Comparison of ENCODE assay signal across 11 cellular contexts in the genomic region with DNA sequence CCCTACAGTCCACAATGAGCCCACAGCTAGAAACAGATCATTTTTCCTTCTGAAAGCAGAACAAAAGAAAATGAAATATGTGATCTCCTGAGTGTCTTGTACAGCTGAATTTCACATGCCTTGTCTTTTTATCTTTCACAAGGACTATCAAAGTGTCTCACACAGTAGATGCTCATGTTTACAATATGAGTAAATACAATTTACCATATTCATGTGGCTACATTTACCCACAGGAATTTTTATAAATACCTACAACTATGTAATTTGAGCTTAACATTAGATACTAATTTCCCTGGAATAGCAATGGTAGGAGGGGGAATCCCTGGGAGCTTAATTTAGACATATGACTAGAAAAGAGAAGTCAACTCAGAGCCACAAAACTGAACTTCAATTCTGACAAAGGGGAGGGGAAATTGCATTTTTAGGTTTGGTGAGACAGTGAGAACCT.
A peak's percentile ranks its signal among the peaks of the same experiment; 100 is the strongest.
DNase-seq lines count a peak whose midpoint lies in the region; ATAC-seq and TF ChIP-seq lines count a peak whose summit lies in the region.
"Had no signal": no experiment of that assay in that cellular context is flagged by ENCODE, and none has a peak within 500 bp of the region (broad histone marks: within the 10 kb centered on the region; RNA-seq: fewer than 3 reads in every experiment).

No MANE protein-coding gene starts in this region.

- no peak overlapping the region for H2AK5ac ChIP-seq in mesenchymal stem cell (ENCODE audit: low read length, severe bottlenecking)

- no peak overlapping the region for H3K23ac ChIP-seq in mesenchymal stem cell (ENCODE audit: low read length in 2 of 2)

- intact Hi-C loops in lower lobe of right lung (cut with DNase I) = no loop called here

- H3K4ac ChIP-seq in mesenchymal stem cell (ENCODE audit: low read depth in 1 of 2, low read length in 2 of 2) = no peak overlapping the region

- no peak overlapping the region for H3K9ac ChIP-seq in Karpas-422 (ENCODE audit: low read length)
- H3K9ac ChIP-seq in mesenchymal stem cell (ENCODE audit: low read length) = peak overlapping the region; percentile 91
- H3K9ac ChIP-seq: parathyroid adenoma had no signal

- no peaks in the 10 kb centered on the region for H3K4me1 Mint-ChIP-seq in activated T-cell treated with anti-CD3 and anti-CD28 coated beads, Interleukin-2, amount 50 U/mL, for 24 hours (ENCODE audit: low read depth)

- H3K4me3 Mint-ChIP-seq in activated T-cell treated with anti-CD3 and anti-CD28 coated beads, Interleukin-2, amount 50 U/mL, for 24 hours = no peak overlapping the region

- H4K91ac ChIP-seq in mesenchymal stem cell (ENCODE audit: low read length) = no peak overlapping the region

- no peak overlapping the region for H3K14ac ChIP-seq in mesenchymal stem cell (ENCODE audit: low read length in 2 of 2)

- H3K36me3 ChIP-seq in Karpas-422 (ENCODE audit: insufficient read depth, low read length) (no peaks in the 10 kb centered on the region), mesenchymal stem cell (ENCODE audit: control insufficient read depth in 1 of 2, insufficient read depth in 2 of 2, low read depth in 1 of 2, low read length in 2 of 2) (no peaks in the 10 kb centered on the region), lower lobe of right lung (no peaks in the 10 kb centered on the region)

- no peaks in the 10 kb centered on the region for H4K20me1 ChIP-seq in Karpas-422 (ENCODE audit: insufficient read depth, low read depth, low read length)

- H2AFZ ChIP-seq in Karpas-422 (ENCODE audit: low read length) (no peak overlapping the region), mesenchymal stem cell (ENCODE audit: low read depth, low read length) (no peak overlapping the region)
- H2AFZ ChIP-seq: parathyroid adenoma had no signal

- H3K18ac ChIP-seq in mesenchymal stem cell (ENCODE audit: low read depth in 1 of 2, low read length in 2 of 2) = no peak overlapping the region

- H3K4me1 ChIP-seq in Karpas-422 (ENCODE audit: low read length) (no peaks in the 10 kb centered on the region), mesenchymal stem cell (ENCODE audit: control insufficient read depth, insufficient read depth, low read depth, low read length) (peaks cover 5% of the 10 kb centered on the region), lower lobe of right lung (no peaks in the 10 kb centered on the region)
- H3K4me1 ChIP-seq: parathyroid adenoma had no signal

- no peak overlapping the region for H3K27ac Mint-ChIP-seq in activated T-cell treated with anti-CD3 and anti-CD28 coated beads, Interleukin-2, amount 50 U/mL, for 24 hours

- H2BK15ac ChIP-seq in mesenchymal stem cell (ENCODE audit: low read depth, poor library complexity, severe bottlenecking) = no peak overlapping the region

- H3K4me3 ChIP-seq in Karpas-422 (ENCODE audit: low read length) = no peak overlapping the region
- no peak overlapping the region for H3K4me3 ChIP-seq in mesenchymal stem cell (ENCODE audit: insufficient read depth in 1 of 2, low read depth in 1 of 2, low read length in 2 of 2)
- H3K4me3 ChIP-seq in lower lobe of right lung = no peak overlapping the region

- ATAC-seq in GM18858 (IDR thresholded peaks at IDR 0.05; ENCODE audit: unreplicated experiment) = peak; percentile 67
- ATAC-seq in HG02571 (IDR thresholded peaks at IDR 0.05; ENCODE audit: unreplicated experiment) = peak; percentile 42
- ATAC-seq in lower lobe of right lung = no peak

- H3K27ac ChIP-seq in Karpas-422 (ENCODE audit: low read length) (no peak overlapping the region), mesenchymal stem cell (ENCODE audit: low read length, poor library complexity, severe bottlenecking) (peak overlapping the region; percentile 60), lower lobe of right lung (no peak overlapping the region)
- H3K27ac ChIP-seq: parathyroid adenoma had no signal

- DNase-seq in Karpas-422 (peak; percentile 28), mesenchymal stem cell (no peak), lower lobe of right lung (no peak), nucleus accumbens (lab: John Stamatoyannopoulos, UW) (no peak)
- DNase-seq in NK-92 treated with Interleukin-12 subunit alpha and Interleukin-12 subunit beta, amount 100 ng/mL, for 24 hours (lab: John Stamatoyannopoulos, UW) = no peak
- DNase-seq in activated T-cell treated with anti-CD3 and anti-CD28 coated beads, Interleukin-2, amount 50 U/mL, for 24 hours = no peak
- DNase-seq: activated CD8-positive, alpha-beta memory T cell treated with anti-CD3 and anti-CD28 coated beads for 24 hours; NCI-H2227 treated with DMSO at 0.1 percent for 48 hours had no signal

- H2BK12ac ChIP-seq in mesenchymal stem cell (ENCODE audit: low read length in 2 of 2) = no peak overlapping the region

- no peaks in the 10 kb centered on the region for H3K9me3 Mint-ChIP-seq in activated T-cell treated with anti-CD3 and anti-CD28 coated beads, Interleukin-2, amount 50 U/mL, for 24 hours

- H2BK120ac ChIP-seq in mesenchymal stem cell (ENCODE audit: low read depth, low read length) = no peak overlapping the region

- H3K79me1 ChIP-seq in mesenchymal stem cell (replicated peaks; ENCODE audit: low read length, poor library complexity, severe bottlenecking) = no peaks in the 10 kb centered on the region

- H3K9me2 ChIP-seq in Karpas-422 (replicated peaks; ENCODE audit: insufficient read depth, low read length) = no peaks in the 10 kb centered on the region

- H3K9me3 ChIP-seq in Karpas-422 (ENCODE audit: low read length) (no peaks in the 10 kb centered on the region), mesenchymal stem cell (ENCODE audit: control insufficient read depth, low read length) (no peaks in the 10 kb centered on the region), lower lobe of right lung (no peaks in the 10 kb centered on the region)

- H2BK5ac ChIP-seq in mesenchymal stem cell (ENCODE audit: low read depth, low read length, poor library complexity, severe bottlenecking) = no peak overlapping the region

- no peaks in the 10 kb centered on the region for H3K27me3 ChIP-seq in Karpas-422 (ENCODE audit: low read length)
- no peaks in the 10 kb centered on the region for H3K27me3 ChIP-seq in mesenchymal stem cell (ENCODE audit: control insufficient read depth in 1 of 2, insufficient read depth in 1 of 2, low read length in 2 of 2)
- H3K27me3 ChIP-seq in lower lobe of right lung (ENCODE audit: low read depth) = no peaks in the 10 kb centered on the region

- no peaks in the 10 kb centered on the region for H3K36me3 Mint-ChIP-seq in activated T-cell treated with anti-CD3 and anti-CD28 coated beads, Interleukin-2, amount 50 U/mL, for 24 hours (ENCODE audit: low read depth)

- no peak for TF ChIP-seq CTCF in lower lobe of right lung (IDR thresholded peaks at IDR 0.05)

- H3K27me3 Mint-ChIP-seq in activated T-cell treated with anti-CD3 and anti-CD28 coated beads, Interleukin-2, amount 50 U/mL, for 24 hours = no peaks in the 10 kb centered on the region

- no peak overlapping the region for H4K8ac ChIP-seq in mesenchymal stem cell (ENCODE audit: low read length)

- H3K4me2 ChIP-seq in Karpas-422 (ENCODE audit: low read depth, low read length, poor library complexity, severe bottlenecking) = no peak overlapping the region
- no peak overlapping the region for H3K4me2 ChIP-seq in mesenchymal stem cell (ENCODE audit: low read length, poor library complexity, severe bottlenecking)

- no peaks in the 10 kb centered on the region for H3K79me2 ChIP-seq in Karpas-422 (ENCODE audit: low read length)
- H3K79me2 ChIP-seq: parathyroid adenoma had no signal

Comparison
In these comparisons a context has a peak if more than half of its experiments do, and no peak if none do; other contexts are left out.
1. ATAC-seq: peak in GM18858 (single experiment) and HG02571 (single experiment); none in lower lobe of right lung (0 of 2).